In genomic region chr3:167861649-167862048, GRCh38 we compare ENCODE assay signal across 15 cellular contexts.
DNase-seq lines count a peak whose midpoint lies in the region; ATAC-seq, FAIRE-seq and TF ChIP-seq lines count a peak whose summit lies in the region.
"Had no signal": no experiment of that assay in that cellular context is flagged by ENCODE, and none has a peak within 500 bp of the region (broad histone marks: within the 10 kb centered on the region; RNA-seq: fewer than 3 reads in every experiment).

No MANE protein-coding gene starts in this region.

- WGBS in heart right ventricle, 2 donors: 50 to 56% methylated on average over 3 of the region's 3 CpGs

- ATAC-seq in heart right ventricle (no peak), GM18873 (IDR thresholded peaks at IDR 0.05; ENCODE audit: low FRiP score, unreplicated experiment) (no peak)
- ATAC-seq: GM23338 had no signal

- no peaks in the 10 kb centered on the region for H3K9me3 ChIP-seq in heart right ventricle
- H3K9me3 ChIP-seq: esophagus muscularis mucosa had no signal

- peak overlapping the region in 7 of 10 donors; percentile 8 to 94 (median 49) for H3K27ac ChIP-seq in heart right ventricle
- H3K27ac ChIP-seq in coronary artery: no peak overlapping the region
- H3K27ac ChIP-seq: esophagus muscularis mucosa had no signal

- FAIRE-seq in D721Med (lab: Jason Lieb, UNC): no peak
- FAIRE-seq: GM19239 had no signal

- TF ChIP-seq CTCF in heart right ventricle (IDR thresholded peaks at IDR 0.05): no peak
- no peak for TF ChIP-seq CTCF in coronary artery (IDR thresholded peaks at IDR 0.05)
- TF ChIP-seq CTCF in D721Med (IDR thresholded peaks at IDR 0.05; ENCODE audit: insufficient read depth, missing control alignments): no peak

- no peak for DNase-seq in heart right ventricle
- DNase-seq in cardiac septum (ENCODE audit: low spot score): no peak
- DNase-seq in SKM-1 (lab: John Stamatoyannopoulos, UW; ENCODE audit: unreplicated experiment): peak; percentile 60
- DNase-seq in fibroblast of peridontal ligament (ENCODE audit: extremely low read depth): peak; percentile 64
- no peak for DNase-seq in coronary artery (ENCODE audit: low spot score)
- no peak for DNase-seq in D721Med (ENCODE audit: insufficient read length, low spot score)
- no peak for DNase-seq in NK-92 (lab: John Stamatoyannopoulos, UW; ENCODE audit: unreplicated experiment)
- DNase-seq: activated naive CD4-positive, alpha-beta T cell treated with anti-CD3 and anti-CD28 coated beads, Interleukin-2, amount 10 ng/mL, durations not matched to agents 7 days and 5 days; NCI-H2171 treated with DMSO at 0.1 percent for 48 hours; posterior cingulate gyrus; stimulated activated CD8-positive, alpha-beta memory T cell treated with anti-CD3 and anti-CD28 coated beads, Interleukin-4, amount 100 ng/mL, for 48 hours had no signal

- intact Hi-C loops in heart right ventricle (cut with DNase I) (no loop called here), cardiac septum (cut with DNase I) (no loop called here)

- no peaks in the 10 kb centered on the region for H3K36me3 ChIP-seq in heart right ventricle
- H3K36me3 ChIP-seq: esophagus muscularis mucosa had no signal

- H3K4me3 ChIP-seq in heart right ventricle: no peak overlapping the region
- H3K4me3 ChIP-seq in coronary artery: no peak overlapping the region
- H3K4me3 ChIP-seq: esophagus muscularis mucosa, GM23338 had no signal

- peaks cover 8 to 70% (median 36%) of the 10 kb centered on the region in 9 donors for H3K4me1 ChIP-seq in heart right ventricle

- H3K27me3 ChIP-seq in heart right ventricle: no peaks in the 10 kb centered on the region
- H3K27me3 ChIP-seq: esophagus muscularis mucosa had no signal

Comparison
In these comparisons a context has a peak if more than half of its experiments do, and no peak if none do; other contexts are left out.
1. DNase-seq: peak in SKM-1 (single experiment) and fibroblast of peridontal ligament (single experiment); none in heart right ventricle (0 of 2), cardiac septum (single experiment), coronary artery (single experiment), D721Med (single experiment) and NK-92 (single experiment).
2. H3K27ac ChIP-seq: peak in heart right ventricle (7 of 10); none in coronary artery (0 of 2).